In genomic region chr7:149735181-149735602, GRCh38 we compare ENCODE assay signal across 20 cellular contexts. TPM values are rescaled to one million over a fixed set of nuclear protein-coding genes. Genes with fewer than 3 reads are reported as not detected.
A peak's percentile ranks its signal among the peaks of the same experiment; 100 is the strongest.
DNase-seq lines count a peak whose midpoint lies in the region; ATAC-seq, FAIRE-seq and TF ChIP-seq lines count a peak whose summit lies in the region.
"Had no signal": no experiment of that assay in that cellular context is flagged by ENCODE, and none has a peak within 500 bp of the region (broad histone marks: within the 10 kb centered on the region; RNA-seq: fewer than 3 reads in every experiment).

No MANE protein-coding gene starts in this region.

- WGBS in HepG2 (ENCODE audit: low lambda C conversion rate), result 97% methylated on average over 5 of the region's 6 CpGs
- 92 to 94% methylated on average over 6 of the region's 6 CpGs for WGBS in sigmoid colon, 2 donors

- no peak for TF ChIP-seq POLR2A in HepG2 (IDR thresholded peaks at IDR 0.05; ENCODE audit: insufficient read depth in 1 of 2, low read depth in 2 of 2, low read length in 2 of 2)
- TF ChIP-seq POLR2A in sigmoid colon (IDR thresholded peaks at IDR 0.05), result no peak

- H3K4me3 Mint-ChIP-seq in stimulated activated memory B cell treated with anti-CD40 and anti-IgM and Interleukin-4, amounts not matched to agents 10 μg/mL and 1 μg/mL and 100 μg/mL, for 72 hours, result no peak overlapping the region

- H3K27ac ChIP-seq in PC-9, result no peak overlapping the region
- no peak overlapping the region for H3K27ac ChIP-seq in HepG2 (ENCODE audit: extremely low read length, insufficient read depth, low read length)
- no peak overlapping the region for H3K27ac ChIP-seq in sigmoid colon
- H3K27ac ChIP-seq: SJSA1 had no signal

- CTCF ChIA-PET in PC-9 (lab: Charles Lee), result no interaction called here
- CTCF ChIA-PET in HepG2 (lab: Yijun Ruan, JAX; ENCODE audit: low intra/inter-chr PET ratio, low total read pairs), result no interaction called here

- FAIRE-seq in HepG2 (lab: Jason Lieb, UNC), result no peak
- FAIRE-seq: GM12892, H54 had no signal

- H3K9me3 ChIP-seq in PC-9 (ENCODE audit: insufficient read depth, low read depth) (no peaks in the 10 kb centered on the region), HepG2 (ENCODE audit: low read length) (no peaks in the 10 kb centered on the region), sigmoid colon (no peaks in the 10 kb centered on the region)
- H3K9me3 ChIP-seq: SJSA1 had no signal

- H3F3A ChIP-seq in PC-9 (ENCODE audit: insufficient read depth, low read depth), result peaks cover 4% of the 10 kb centered on the region; the same call in 1 of the 2 replicates

- no peak overlapping the region for H3K4me3 ChIP-seq in PC-9
- H3K4me3 ChIP-seq in HepG2 (replicated peaks in 1 of 3; ENCODE audit: insufficient read depth in 1 of 3, low read depth in 2 of 3, low read length in 3 of 3), result no peak overlapping the region
- H3K4me3 ChIP-seq in sigmoid colon, result no peak overlapping the region
- H3K4me3 ChIP-seq: SJSA1 had no signal

- no peak overlapping the region for H2AFZ ChIP-seq in PC-9
- H2AFZ ChIP-seq in HepG2 (ENCODE audit: low read length), result no peak overlapping the region

- POLR2A ChIA-PET in PC-9 (lab: Charles Lee; ENCODE audit: unreplicated experiment), result no interaction called here
- POLR2A ChIA-PET in HepG2 (lab: Yijun Ruan, JAX), result no interaction called here

- no peak for TF ChIP-seq RAD21 in HepG2 (CRISPR knock-in tag; IDR thresholded peaks at IDR 0.05)

- H3K79me2 ChIP-seq in PC-9 (ENCODE audit: low read depth) (no peaks in the 10 kb centered on the region), HepG2 (ENCODE audit: insufficient read depth, low read length) (no peaks in the 10 kb centered on the region)

- H3K36me3 Mint-ChIP-seq in stimulated activated memory B cell treated with anti-CD40 and anti-IgM and Interleukin-4, amounts not matched to agents 10 μg/mL and 1 μg/mL and 100 μg/mL, for 72 hours, result peaks cover 21% of the 10 kb centered on the region

- no peak overlapping the region for H3K27ac Mint-ChIP-seq in stimulated activated memory B cell treated with anti-CD40 and anti-IgM and Interleukin-4, amounts not matched to agents 10 μg/mL and 1 μg/mL and 100 μg/mL, for 72 hours

- TF ChIP-seq CTCF in PC-9 (conservative IDR thresholded peaks at IDR 0.05) (no peak), HepG2 (CRISPR knock-in tag; IDR thresholded peaks at IDR 0.05) (no peak), sigmoid colon (IDR thresholded peaks at IDR 0.05) (no peak)

- ATAC-seq in HepG2, result no peak; the same call in 2 of the 3 replicates
- ATAC-seq in stimulated activated memory B cell treated with anti-CD40 and anti-IgM and Interleukin-4, amounts not matched to agents 10 μg/mL and 1 μg/mL and 100 μg/mL, for 72 hours, result no peak
- ATAC-seq in GM18520 (IDR thresholded peaks at IDR 0.05; ENCODE audit: unreplicated experiment), result no peak
- ATAC-seq in HG03457 (IDR thresholded peaks at IDR 0.05; ENCODE audit: unreplicated experiment), result no peak

- no peaks in the 10 kb centered on the region for H4K20me1 ChIP-seq in PC-9 (ENCODE audit: insufficient read depth)
- no peaks in the 10 kb centered on the region for H4K20me1 ChIP-seq in HepG2 (ENCODE audit: insufficient read depth, low read length)

- no peaks in the 10 kb centered on the region for H3K9me3 Mint-ChIP-seq in stimulated activated memory B cell treated with anti-CD40 and anti-IgM and Interleukin-4, amounts not matched to agents 10 μg/mL and 1 μg/mL and 100 μg/mL, for 72 hours
- H3K9me3 Mint-ChIP-seq: IgD-negative memory B cell had no signal

- in situ Hi-C loops in HepG2 (cut with HindIII; ENCODE audit: extremely low pct_ligation_motif_present, low pct_unique_long_range_greater_than_20kb), result no loop called here

- BruUV-seq in PC-9 (replicated peaks; lab: Mats Ljungman, UMichigan), result no TSS peak
- no TSS peak for BruUV-seq in HepG2 (replicated peaks; lab: Mats Ljungman, UMichigan)

- H3K9ac ChIP-seq in HepG2 (ENCODE audit: insufficient read depth, low read depth, low read length), result no peak overlapping the region

- DNase-seq in activated effector memory CD4-positive, alpha-beta T cell treated with anti-CD3 and anti-CD28 coated beads, Interleukin-2, amount 50 U/mL, for 16 hours, result peak; percentile 56
- DNase-seq in activated effector memory CD4-positive, alpha-beta T cell treated with Interleukin-2 at 50 U/mL for 16 hours, result no peak
- DNase-seq in PC-9 (peak in 1 of 2 experiments; percentile 47), HepG2 (ENCODE audit: low spot score) (no peak), sigmoid colon (peak; percentile 40)
- DNase-seq: 8988T, C1 segment of cervical spinal cord, DMS 273 treated with DMSO at 0.1 percent for 48 hours, NCI-H1105, NCI-H1694 treated with DMSO at 0.1 percent for 48 hours, NCI-H2171, NCI-H446 had no signal

- H3K27me3 ChIP-seq in PC-9 (ENCODE audit: insufficient read depth, low read depth), result no peaks in the 10 kb centered on the region
- H3K27me3 ChIP-seq in HepG2 (ENCODE audit: control insufficient read depth in 1 of 2, insufficient read depth in 2 of 2, low read length in 2 of 2), result 0 out of 5 replicates have a peak, but pooled peaks cover 0 to 1% of the 10 kb centered on the region in 2 experiments
- peaks cover 0 to 15% (median 0%) of the 10 kb centered on the region in 3 donors for H3K27me3 ChIP-seq in sigmoid colon

- H3K4me1 ChIP-seq in PC-9 (replicated peaks; ENCODE audit: insufficient read depth), result peaks cover 15% of the 10 kb centered on the region
- H3K4me1 ChIP-seq in HepG2 (ENCODE audit: insufficient read depth, low read length), result no peaks in the 10 kb centered on the region
- no peaks in the 10 kb centered on the region for H3K4me1 ChIP-seq in sigmoid colon
- H3K4me1 ChIP-seq: SJSA1 had no signal

- TF ChIP-seq EP300 in HepG2 (IDR thresholded peaks at IDR 0.05; ENCODE audit: low read depth in 2 of 2, low read length in 2 of 2) (no peak), HepG2 (CRISPR knock-in tag; IDR thresholded peaks at IDR 0.05; ENCODE audit: borderline replicate concordance) (no peak), sigmoid colon (IDR thresholded peaks at IDR 0.05) (no peak)

- peaks cover 15% of the 10 kb centered on the region for H3K4me1 Mint-ChIP-seq in stimulated activated memory B cell treated with anti-CD40 and anti-IgM and Interleukin-4, amounts not matched to agents 10 μg/mL and 1 μg/mL and 100 μg/mL, for 72 hours

- no peaks in the 10 kb centered on the region for H3K9me2 ChIP-seq in PC-9 (ENCODE audit: insufficient read depth)

- no peaks in the 10 kb centered on the region for H3K36me3 ChIP-seq in PC-9 (ENCODE audit: low read depth)
- H3K36me3 ChIP-seq in HepG2 (replicated peaks in 1 of 2; ENCODE audit: control insufficient read depth in 1 of 2, insufficient read depth in 2 of 2, low read length in 2 of 2), result peaks cover 0 to 2% of the 10 kb centered on the region in 2 experiments; a peak in 2 of 5 replicates
- peaks cover 4 to 38% (median 18%) of the 10 kb centered on the region in 4 donors for H3K36me3 ChIP-seq in sigmoid colon
- H3K36me3 ChIP-seq: SJSA1 had no signal

- intact Hi-C loops in PC-9 (cut with micrococcal nuclease; ENCODE audit: unreplicated experiment) (no loop called here), HepG2 (cut with micrococcal nuclease; ENCODE audit: unreplicated experiment) (no loop called here), sigmoid colon (cut with DNase I) (no loop called here)

- H3K4me2 ChIP-seq in PC-9, result peak overlapping the region; percentile 18
- H3K4me2 ChIP-seq in HepG2 (ENCODE audit: low read depth, low read length), result no peak overlapping the region

- H3K27me3 Mint-ChIP-seq in stimulated activated memory B cell treated with anti-CD40 and anti-IgM and Interleukin-4, amounts not matched to agents 10 μg/mL and 1 μg/mL and 100 μg/mL, for 72 hours, result peaks cover 9% of the 10 kb centered on the region

TF ChIP-seq in HepG2, 621 proteins besides CTCF, POLR2A, EP300 and RAD21:
- TF ChIP-seq NCOR1 (IDR thresholded peaks at IDR 0.05; ENCODE audit: borderline replicate concordance, low read length) (no peak), RFX1 (IDR thresholded peaks at IDR 0.05) (no peak), CENPX (CRISPR knock-in tag; IDR thresholded peaks at IDR 0.05) (no peak), AGO2 (optimal IDR thresholded peaks at IDR 0.05; ENCODE audit: low read depth, low read length) (peak; percentile 30), ZNF326 (CRISPR knock-in tag; IDR thresholded peaks at IDR 0.05; ENCODE audit: borderline replicate concordance) (peak; percentile 49; the same call in 1 of the 2 replicates)

RNA-seq across cellular contexts. Expression of gene ZNF467, which starts 38.2 kb away (rescaled TPM):
- total RNA-seq in PC-9 (2021) (6.6 and 10.3 TPM in 2 replicates), HepG2 (2016; rRNA removed; fragmentation: Illumina TruSeq; extraction: Trizol) (not detected in 2 replicates), sigmoid colon (10 to 100 TPM in 1 of 4 donors, 1 to 10 TPM in 3; 7.1 to 15.7 (median 9.2) TPM)
- not detected in 2 replicates for total RNA-seq in HepG2 (2016; cell fraction: cytosol; rRNA removed; fragmentation: Illumina TruSeq; extraction: Trizol; ENCODE audit: low read depth)
- not detected in 2 replicates for total RNA-seq in HepG2 (2016; cell fraction: insoluble cytoplasmic fraction; rRNA removed; fragmentation: Illumina TruSeq; extraction: Trizol)
- total RNA-seq in HepG2 (2016; cell fraction: membrane; rRNA removed; fragmentation: Illumina TruSeq; extraction: Trizol), result not detected in 2 replicates
- not detected in 2 replicates for total RNA-seq in HepG2 (2016; cell fraction: nucleus; rRNA removed; fragmentation: Illumina TruSeq; extraction: Trizol)
- polyA plus RNA-seq in HepG2 (2011; rRNA removed) (0.03 TPM in 1 of 2 replicates, not detected in the other), sigmoid colon (1 to 10 TPM; 3.0 to 4.6 (median 3.5) TPM)
- polyA plus RNA-seq in HepG2 (2011; cell fraction: cytosol; rRNA removed), result 0.01 and 0.04 TPM in 2 replicates
- 0.27 and 0.28 TPM in 2 replicates for polyA plus RNA-seq in HepG2 (2011; cell fraction: nucleus; rRNA removed)
- polyA plus RNA-seq in HepG2 (2012), result not detected in 2 replicates
- polyA plus RNA-seq in HepG2 (2016; cell fraction: cytosol; fragmentation: Illumina TruSeq; extraction: Trizol; ENCODE audit: low read depth), result 0.05 and 0.08 TPM in 2 replicates
- polyA plus RNA-seq in HepG2 (2016; cell fraction: insoluble cytoplasmic fraction; fragmentation: Illumina TruSeq; extraction: Trizol; ENCODE audit: low read depth), result not detected in 2 replicates
- not detected in 2 replicates for polyA plus RNA-seq in HepG2 (2016; cell fraction: membrane; fragmentation: Illumina TruSeq; extraction: Trizol; ENCODE audit: low read depth)
- not detected in 2 replicates for polyA plus RNA-seq in HepG2 (2016; cell fraction: nucleus; fragmentation: Illumina TruSeq; extraction: Trizol; ENCODE audit: insufficient read depth, low read depth)
- polyA minus RNA-seq in HepG2 (2011; rRNA and poly(A)+ RNA removed; ENCODE audit: low replicate concordance), result 0.06 TPM in 1 of 2 replicates, not detected in the other
- not detected in 2 replicates for polyA minus RNA-seq in HepG2 (2011; cell fraction: cytosol; rRNA and poly(A)+ RNA removed)
- not detected in 2 replicates for polyA minus RNA-seq in HepG2 (2011; cell fraction: nucleus; rRNA and poly(A)+ RNA removed)
- total RNA-seq: LHCN-M2, SJSA1 had no signal
- polyA plus RNA-seq: IgD-negative memory B cell had no signal

Comparison
In these comparisons a context has a peak if more than half of its experiments do, and no peak if none do; other contexts are left out.
1. DNase-seq: peak in activated effector memory CD4-positive, alpha-beta T cell treated with anti-CD3 and anti-CD28 coated beads, Interleukin-2, amount 50 U/mL, for 16 hours (single experiment) and sigmoid colon (single experiment); none in activated effector memory CD4-positive, alpha-beta T cell treated with Interleukin-2 at 50 U/mL for 16 hours (single experiment) and HepG2 (single experiment).